ENCODE assay signal across 13 cellular contexts in genomic region chr7:66055321-66055956, GRCh38. TPM values are rescaled to one million over a fixed set of nuclear protein-coding genes. Genes with fewer than 3 reads are reported as not detected.
DNase-seq lines count a peak whose midpoint lies in the region; ATAC-seq and TF ChIP-seq lines count a peak whose summit lies in the region.
"Had no signal": no experiment of that assay in that cellular context is flagged by ENCODE, and none has a peak within 500 bp of the region (broad histone marks: within the 10 kb centered on the region; RNA-seq: fewer than 3 reads in every experiment).

No MANE protein-coding gene starts in this region.

- H3K36me3 ChIP-seq in esophagus squamous epithelium (no peaks in the 10 kb centered on the region), Caco-2 (ENCODE audit: control insufficient read depth, insufficient read depth, low read length) (no peaks in the 10 kb centered on the region)

- no peak overlapping the region for H3K27ac ChIP-seq in esophagus squamous epithelium
- no peak overlapping the region for H3K27ac ChIP-seq in CD4-positive, alpha-beta T cell (ENCODE audit: low read depth, low read length)

- WGBS in esophagus squamous epithelium, 2 donors = 68 to 71% methylated on average over 9 of the region's 9 CpGs

- ATAC-seq in GM19351 (IDR thresholded peaks at IDR 0.05; ENCODE audit: unreplicated experiment) (peak; percentile 50), HG02943 (IDR thresholded peaks at IDR 0.05; ENCODE audit: low read depth, unreplicated experiment) (peak; percentile 72)
- no peak for ATAC-seq in CD4-positive, alpha-beta T cell (ENCODE audit: poor library complexity)
- ATAC-seq: HCT116 had no signal

- intact Hi-C loops in esophagus squamous epithelium (cut with DNase I) (no loop called here), Caco-2 (cut with micrococcal nuclease; ENCODE audit: unreplicated experiment) (no loop called here)
- intact Hi-C loops in CD4-positive, alpha-beta T cell (cut with DNase I, micrococcal nuclease) = no loop called here

- peak; percentile 64 for DNase-seq in EH (ENCODE audit: low read depth)
- DNase-seq in amniotic epithelial cell (ENCODE audit: low read depth) = peak; percentile 64
- DNase-seq in esophagus squamous epithelium (lab: John Stamatoyannopoulos, UW) = no peak
- no peak for DNase-seq in Caco-2
- no peak for DNase-seq in activated CD4-positive, alpha-beta T cell treated with anti-CD3 and anti-CD28 coated beads, Interleukin-2, amount 50 U/mL, for 1 hour
- DNase-seq in CD4-positive, alpha-beta T cell = no peak
- DNase-seq: activated naive CD4-positive, alpha-beta T cell treated with anti-CD3 and anti-CD28 coated beads, Interleukin-2, amount 50 U/mL, for 16 hours; NCI-H2107; T-helper 2 cell had no signal

- no peaks in the 10 kb centered on the region for H3K27me3 Mint-ChIP-seq in Caco-2 (ENCODE audit: insufficient read depth, unreplicated experiment)
- no peaks in the 10 kb centered on the region for H3K27me3 Mint-ChIP-seq in CD4-positive, alpha-beta T cell
- H3K27me3 Mint-ChIP-seq: type B pancreatic cell had no signal

- no peaks in the 10 kb centered on the region for H3K36me3 Mint-ChIP-seq in Caco-2 (ENCODE audit: insufficient read depth, unreplicated experiment)
- H3K36me3 Mint-ChIP-seq in CD4-positive, alpha-beta T cell (ENCODE audit: low read depth) = no peaks in the 10 kb centered on the region
- H3K36me3 Mint-ChIP-seq: type B pancreatic cell had no signal

- POLR2A ChIA-PET in Caco-2 (lab: Charles Lee) = no interaction called here
- POLR2A ChIA-PET in CD4-positive, alpha-beta T cell (lab: Charles Lee) = no interaction called here

- H3K27ac Mint-ChIP-seq in Caco-2 (ENCODE audit: unreplicated experiment) = no peak overlapping the region
- H3K27ac Mint-ChIP-seq in CD4-positive, alpha-beta T cell = no peak overlapping the region
- H3K27ac Mint-ChIP-seq: type B pancreatic cell had no signal

- H3K9me3 ChIP-seq in esophagus squamous epithelium (no peaks in the 10 kb centered on the region), Caco-2 (no peaks in the 10 kb centered on the region)
- H3K9me3 ChIP-seq in CD4-positive, alpha-beta T cell (ENCODE audit: control insufficient read depth, low read length) = no peaks in the 10 kb centered on the region

- H3K4me3 ChIP-seq in esophagus squamous epithelium (no peak overlapping the region), Caco-2 (ENCODE audit: low read depth, low read length) (no peak overlapping the region)

- TF ChIP-seq CTCF in esophagus squamous epithelium (IDR thresholded peaks at IDR 0.05) (no peak), Caco-2 (IDR thresholded peaks at IDR 0.05; ENCODE audit: insufficient read depth in 1 of 2, low read depth in 1 of 2, low read length in 1 of 2, severe bottlenecking in 1 of 2, unreplicated experiment in 1 of 2) (no peak)
- no peak for TF ChIP-seq CTCF in CD4-positive, alpha-beta T cell (IDR thresholded peaks at IDR 0.05)

- H3K9me3 Mint-ChIP-seq in Caco-2 (ENCODE audit: unreplicated experiment) = no peaks in the 10 kb centered on the region
- H3K9me3 Mint-ChIP-seq in CD4-positive, alpha-beta T cell = no peaks in the 10 kb centered on the region
- H3K9me3 Mint-ChIP-seq: type B pancreatic cell had no signal

- H3K4me1 Mint-ChIP-seq in Caco-2 (ENCODE audit: low read depth, unreplicated experiment) = no peaks in the 10 kb centered on the region
- H3K4me1 Mint-ChIP-seq in CD4-positive, alpha-beta T cell (ENCODE audit: low read depth) = no peaks in the 10 kb centered on the region

- H3K4me3 Mint-ChIP-seq in Caco-2 (ENCODE audit: unreplicated experiment) = no peak overlapping the region
- no peak overlapping the region for H3K4me3 Mint-ChIP-seq in CD4-positive, alpha-beta T cell
- H3K4me3 Mint-ChIP-seq: type B pancreatic cell had no signal

- H3K27me3 ChIP-seq in esophagus squamous epithelium (no peaks in the 10 kb centered on the region), Caco-2 (replicated peaks; ENCODE audit: control insufficient read depth, insufficient read depth, low read length) (no peaks in the 10 kb centered on the region)
- H3K27me3 ChIP-seq in CD4-positive, alpha-beta T cell (ENCODE audit: control insufficient read depth, insufficient read depth, low read length) = no peaks in the 10 kb centered on the region

- no peak for TF ChIP-seq POLR2A in esophagus squamous epithelium (IDR thresholded peaks at IDR 0.05)

- H3K4me1 ChIP-seq in esophagus squamous epithelium (peaks cover 0 to 7% (median 4%) of the 10 kb centered on the region in 3 donors), Caco-2 (no peaks in the 10 kb centered on the region)

- CTCF ChIA-PET in Caco-2 (lab: Charles Lee) = no interaction called here
- CTCF ChIA-PET in CD4-positive, alpha-beta T cell (lab: Charles Lee) = no interaction called here

- BruUV-seq in Caco-2 (replicated peaks; lab: Mats Ljungman, UMichigan) = no TSS peak

RNA-seq across cellular contexts. Expression of gene ASL, which starts 20.2 kb away (rescaled TPM):
- total RNA-seq in esophagus squamous epithelium (10 to 100 TPM; 32.3 to 40.7 (median 37.7) TPM), Caco-2 (2022) (54.9 and 64.0 TPM in 2 replicates)
- total RNA-seq in CD4-positive, alpha-beta T cell = 10 to 100 TPM; 11.2 to 12.3 TPM

RNA-seq across cellular contexts. Expression of gene CRCP, which starts 59.2 kb away (rescaled TPM):
- total RNA-seq in esophagus squamous epithelium (10 to 100 TPM; 18.7 to 50.4 (median 45.7) TPM), Caco-2 (2022) (48.2 and 48.7 TPM in 2 replicates)
- 10 to 100 TPM; 29.2 to 29.4 TPM for total RNA-seq in CD4-positive, alpha-beta T cell

Comparison
In these comparisons a context has a peak if more than half of its experiments do, and no peak if none do; other contexts are left out.
1. DNase-seq: peak in EH (single experiment) and amniotic epithelial cell (single experiment); none in esophagus squamous epithelium (single experiment), Caco-2 (0 of 2), activated CD4-positive, alpha-beta T cell treated with anti-CD3 and anti-CD28 coated beads, Interleukin-2, amount 50 U/mL, for 1 hour (single experiment) and CD4-positive, alpha-beta T cell (0 of 10).